2 cellular contexts compared by ENCODE assay signal in genomic region chr17:37787055-37787720, GRCh38.
A peak's percentile ranks its signal among the peaks of the same experiment; 100 is the strongest.
TF ChIP-seq lines count a peak whose summit lies in the region.

No MANE protein-coding gene starts in this region.

TF ChIP-seq in SK-N-SH, 30 proteins besides CTCF, POLR2A, EP300 and RAD21 (continued from another document):
- TF ChIP-seq, protein P1, sequence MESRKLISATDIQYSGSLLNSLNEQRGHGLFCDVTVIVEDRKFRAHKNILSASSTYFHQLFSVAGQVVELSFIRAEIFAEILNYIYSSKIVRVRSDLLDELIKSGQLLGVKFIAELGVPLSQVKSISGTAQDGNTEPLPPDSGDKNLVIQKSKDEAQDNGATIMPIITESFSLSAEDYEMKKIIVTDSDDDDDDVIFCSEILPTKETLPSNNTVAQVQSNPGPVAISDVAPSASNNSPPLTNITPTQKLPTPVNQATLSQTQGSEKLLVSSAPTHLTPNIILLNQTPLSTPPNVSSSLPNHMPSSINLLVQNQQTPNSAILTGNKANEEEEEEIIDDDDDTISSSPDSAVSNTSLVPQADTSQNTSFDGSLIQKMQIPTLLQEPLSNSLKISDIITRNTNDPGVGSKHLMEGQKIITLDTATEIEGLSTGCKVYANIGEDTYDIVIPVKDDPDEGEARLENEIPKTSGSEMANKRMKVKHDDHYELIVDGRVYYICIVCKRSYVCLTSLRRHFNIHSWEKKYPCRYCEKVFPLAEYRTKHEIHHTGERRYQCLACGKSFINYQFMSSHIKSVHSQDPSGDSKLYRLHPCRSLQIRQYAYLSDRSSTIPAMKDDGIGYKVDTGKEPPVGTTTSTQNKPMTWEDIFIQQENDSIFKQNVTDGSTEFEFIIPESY (IDR thresholded peaks at IDR 0.05; ENCODE audit: borderline replicate concordance, low read depth), result no peak
- TF ChIP-seq, protein P2, sequence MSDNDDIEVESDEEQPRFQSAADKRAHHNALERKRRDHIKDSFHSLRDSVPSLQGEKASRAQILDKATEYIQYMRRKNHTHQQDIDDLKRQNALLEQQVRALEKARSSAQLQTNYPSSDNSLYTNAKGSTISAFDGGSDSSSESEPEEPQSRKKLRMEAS (IDR thresholded peaks at IDR 0.05; ENCODE audit: low read depth), result 0 out of 2 replicates have a peak, but pooled peaks have one; percentile 41
- TF ChIP-seq TEAD4 (IDR thresholded peaks at IDR 0.05; ENCODE audit: borderline replicate concordance, insufficient read depth), result no peak

TF ChIP-seq in SK-N-SH treated with all-trans-retinoic acid at 6 μM for 48 hours, 23 proteins besides CTCF, POLR2A, EP300 and RAD21 (continued from another document):
- TF ChIP-seq, protein P3, sequence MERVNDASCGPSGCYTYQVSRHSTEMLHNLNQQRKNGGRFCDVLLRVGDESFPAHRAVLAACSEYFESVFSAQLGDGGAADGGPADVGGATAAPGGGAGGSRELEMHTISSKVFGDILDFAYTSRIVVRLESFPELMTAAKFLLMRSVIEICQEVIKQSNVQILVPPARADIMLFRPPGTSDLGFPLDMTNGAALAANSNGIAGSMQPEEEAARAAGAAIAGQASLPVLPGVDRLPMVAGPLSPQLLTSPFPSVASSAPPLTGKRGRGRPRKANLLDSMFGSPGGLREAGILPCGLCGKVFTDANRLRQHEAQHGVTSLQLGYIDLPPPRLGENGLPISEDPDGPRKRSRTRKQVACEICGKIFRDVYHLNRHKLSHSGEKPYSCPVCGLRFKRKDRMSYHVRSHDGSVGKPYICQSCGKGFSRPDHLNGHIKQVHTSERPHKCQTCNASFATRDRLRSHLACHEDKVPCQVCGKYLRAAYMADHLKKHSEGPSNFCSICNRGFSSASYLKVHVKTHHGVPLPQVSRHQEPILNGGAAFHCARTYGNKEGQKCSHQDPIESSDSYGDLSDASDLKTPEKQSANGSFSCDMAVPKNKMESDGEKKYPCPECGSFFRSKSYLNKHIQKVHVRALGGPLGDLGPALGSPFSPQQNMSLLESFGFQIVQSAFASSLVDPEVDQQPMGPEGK (CRISPR knock-in tag; IDR thresholded peaks at IDR 0.05; ENCODE audit: borderline replicate concordance), result no peak
TF ChIP-seq in SK-N-SH treated with all-trans-retinoic acid at 6 μM for 48 hours: peak in this region for 0.
